Comparison of ENCODE assay signal across 24 cellular contexts in genomic region chr6:22028403-22028802, GRCh38.
DNase-seq lines count a peak whose midpoint lies in the region; ATAC-seq, FAIRE-seq and TF ChIP-seq lines count a peak whose summit lies in the region.
"Had no signal": no experiment of that assay in that cellular context is flagged by ENCODE, and none has a peak within 500 bp of the region (broad histone marks: within the 10 kb centered on the region; RNA-seq: fewer than 3 reads in every experiment).

No MANE protein-coding gene starts in this region.

- H4K20me1 ChIP-seq in GM12878 (ENCODE audit: control insufficient read depth, insufficient read depth), result no peaks in the 10 kb centered on the region

- TF ChIP-seq EP300 in GM12878 (IDR thresholded peaks at IDR 0.05; ENCODE audit: borderline replicate concordance in 1 of 2, control insufficient read depth in 1 of 2, low read depth in 2 of 2, low read length in 2 of 2), result no peak; a peak in 1 of 4 replicates

- peaks cover 36% of the 10 kb centered on the region for H3K4me1 Mint-ChIP-seq in activated CD4-positive, alpha-beta T cell treated with anti-CD3 and anti-CD28 coated beads for 36 hours

- no peak for TF ChIP-seq RAD21 in GM12878 (IDR thresholded peaks at IDR 0.05; ENCODE audit: insufficient read depth, low read depth, low read length)

- no peaks in the 10 kb centered on the region for H3K36me3 ChIP-seq in GM12878 (ENCODE audit: control insufficient read depth in 2 of 2, insufficient read depth in 2 of 2, low read length in 1 of 2)
- H3K36me3 ChIP-seq in thymus (ENCODE audit: control insufficient read depth, insufficient read depth), result no peaks in the 10 kb centered on the region
- H3K36me3 ChIP-seq: BE2C had no signal

- intact Hi-C loops in activated CD4-positive, alpha-beta T cell treated with anti-CD3 and anti-CD28 coated beads for 36 hours (cut with DNase I, micrococcal nuclease), result no loop called here
- intact Hi-C loops in GM12878 (cut with micrococcal nuclease; ENCODE audit: unreplicated experiment), result loop anchor here (5.0 to 10.0 kb wide), 3 partner anchors 329 to 856 kb away; no protein-coding TSS in a partner anchor

- no peaks in the 10 kb centered on the region for H3K27me3 Mint-ChIP-seq in activated CD4-positive, alpha-beta T cell treated with anti-CD3 and anti-CD28 coated beads for 36 hours
- H3K27me3 Mint-ChIP-seq: activated B cell treated with CpG ODN at 0.5 μM for 24 hours; activated naive CD8-positive, alpha-beta T cell treated with anti-CD3 and anti-CD28 coated beads for 36 hours; stimulated activated naive B cell treated with anti-CD40 and anti-IgM and Interleukin-4, amounts not matched to agents 10 μg/mL and 1 μg/mL and 100 μg/mL, for 72 hours; type B pancreatic cell had no signal

- no peak for DNase-seq in activated CD4-positive, alpha-beta T cell treated with anti-CD3 and anti-CD28 coated beads for 36 hours
- DNase-seq in activated CD4-positive, alpha-beta T cell treated with anti-CD3 and anti-CD28 coated beads for 1 hour, result no peak
- DNase-seq in Jurkat, Clone E6-1 (ENCODE audit: low read depth, low spot score), result peak; percentile 79
- DNase-seq in GM12878 (ENCODE audit: low read depth, low spot score), result no peak
- no peak for DNase-seq in SW 1271 (lab: John Stamatoyannopoulos, UW)
- DNase-seq in stimulated activated naive CD4-positive, alpha-beta T cell treated with Interleukin-2 at 50 U/mL for 16 hours (lab: John Stamatoyannopoulos, UW), result no peak
- DNase-seq in NCI-H1105 treated with DMSO at 0.1 percent for 48 hours (lab: John Stamatoyannopoulos, UW), result no peak
- DNase-seq: 8988T; activated B cell treated with CpG ODN at 0.5 μM for 24 hours; activated naive CD8-positive, alpha-beta T cell treated with anti-CD3 and anti-CD28 coated beads for 36 hours; BE2C; dermis blood vessel endothelial cell; DMS 273 treated with DMSO at 0.1 percent for 48 hours; GF-D8; HFFc6; NCI-H1436; NCI-H82; stimulated activated naive B cell treated with anti-CD40 and anti-IgM and Interleukin-4, amounts not matched to agents 10 μg/mL and 1 μg/mL and 100 μg/mL, for 72 hours had no signal

- no peak overlapping the region for H3K4me3 Mint-ChIP-seq in activated CD4-positive, alpha-beta T cell treated with anti-CD3 and anti-CD28 coated beads for 36 hours
- H3K4me3 Mint-ChIP-seq: activated B cell treated with CpG ODN at 0.5 μM for 24 hours; activated naive CD8-positive, alpha-beta T cell treated with anti-CD3 and anti-CD28 coated beads for 36 hours; HFFc6; stimulated activated naive B cell treated with anti-CD40 and anti-IgM and Interleukin-4, amounts not matched to agents 10 μg/mL and 1 μg/mL and 100 μg/mL, for 72 hours; type B pancreatic cell had no signal

- POLR2A ChIA-PET in activated CD4-positive, alpha-beta T cell treated with anti-CD3 and anti-CD28 coated beads for 36 hours (lab: Charles Lee), result interaction anchor here (0.7 kb wide), 1 partner anchor 14 kb away, joined by 3 read pairs; no protein-coding TSS in a partner anchor
- POLR2A ChIA-PET in GM12878 (lab: Charles Lee), result interaction anchor here (1.1 to 1.4 kb wide), 2 partner anchors 34 to 50 kb away, joined by 3 to 6 read pairs; no protein-coding TSS in a partner anchor

- peak overlapping the region; percentile 75 for H2AFZ ChIP-seq in GM12878 (ENCODE audit: control insufficient read depth, low read depth, low read length)
- H2AFZ ChIP-seq: hepatocyte had no signal

- H3K9me3 ChIP-seq in GM12878 (replicated peaks; ENCODE audit: control insufficient read depth, insufficient read depth, low read length) (no peaks in the 10 kb centered on the region; the same call in 2 of the 3 replicates), thymus (ENCODE audit: control insufficient read depth) (no peaks in the 10 kb centered on the region)
- H3K9me3 ChIP-seq: BE2C had no signal

- H3K36me3 Mint-ChIP-seq in activated CD4-positive, alpha-beta T cell treated with anti-CD3 and anti-CD28 coated beads for 36 hours (ENCODE audit: low read depth), result no peaks in the 10 kb centered on the region
- H3K36me3 Mint-ChIP-seq: activated naive CD8-positive, alpha-beta T cell treated with anti-CD3 and anti-CD28 coated beads for 36 hours; stimulated activated naive B cell treated with anti-CD40 and anti-IgM and Interleukin-4, amounts not matched to agents 10 μg/mL and 1 μg/mL and 100 μg/mL, for 72 hours had no signal

- RAD21 ChIA-PET in GM12878 (lab: Charles Lee; ENCODE audit: unreplicated experiment), result interaction anchor here (0.6 to 4.4 kb wide), 16 partner anchors 14 to 442 kb away, joined by 3 to 26 read pairs (median 4); partner anchors contain the start of gene SOX4

- peak; percentile 55 for ATAC-seq in activated CD4-positive, alpha-beta T cell treated with anti-CD3 and anti-CD28 coated beads for 36 hours
- peak; percentile 38 for ATAC-seq in GM12878
- ATAC-seq: stimulated activated naive B cell treated with anti-CD40 and anti-IgM and Interleukin-4, amounts not matched to agents 10 μg/mL and 1 μg/mL and 100 μg/mL, for 72 hours had no signal

- no TSS peak for BruUV-seq in GM12878 (replicated peaks; lab: Mats Ljungman, UMichigan)

- H3K79me2 ChIP-seq in GM12878 (ENCODE audit: control insufficient read depth, insufficient read depth, low read length), result no peaks in the 10 kb centered on the region
- H3K79me2 ChIP-seq: hepatocyte, parathyroid adenoma had no signal

- peak overlapping the region; percentile 29 for H3K27ac Mint-ChIP-seq in activated CD4-positive, alpha-beta T cell treated with anti-CD3 and anti-CD28 coated beads for 36 hours
- H3K27ac Mint-ChIP-seq: activated B cell treated with CpG ODN at 0.5 μM for 24 hours; activated naive CD8-positive, alpha-beta T cell treated with anti-CD3 and anti-CD28 coated beads for 36 hours; HFFc6; stimulated activated naive B cell treated with anti-CD40 and anti-IgM and Interleukin-4, amounts not matched to agents 10 μg/mL and 1 μg/mL and 100 μg/mL, for 72 hours; type B pancreatic cell had no signal

- in situ Hi-C loops in GM12878 (cut with MboI), result no loop called here

- H3K4me3 ChIP-seq in Jurkat, Clone E6-1 (ENCODE audit: low read length), result no peak overlapping the region
- no peak overlapping the region for H3K4me3 ChIP-seq in GM12878
- no peak overlapping the region for H3K4me3 ChIP-seq in thymus (ENCODE audit: low read length)
- H3K4me3 ChIP-seq: hepatocyte, lung had no signal

- no peak for TF ChIP-seq POLR2A in GM12878 (IDR thresholded peaks at IDR 0.05; ENCODE audit: low read depth, low read length)

- WGBS in GM12878 (ENCODE audit: insufficient coverage, insufficient replicate concordance, low lambda C conversion rate, missing lambda C conversion rate), result 57% methylated on average over 5 of the region's 5 CpGs
- WGBS in thymus, result 66% methylated on average over 5 of the region's 5 CpGs

- CTCF ChIA-PET in activated CD4-positive, alpha-beta T cell treated with anti-CD3 and anti-CD28 coated beads for 36 hours (lab: Charles Lee), result no interaction called here
- CTCF ChIA-PET in GM12878 (lab: Yijun Ruan, JAX), result interaction anchor here (0.6 to 1.4 kb wide), 5 partner anchors 7 to 118 kb away, joined by 3 to 5 read pairs (median 3); no protein-coding TSS in a partner anchor

- H3K9ac ChIP-seq in GM12878 (ENCODE audit: control insufficient read depth, insufficient read depth, low read length), result 0 out of 2 replicates have a peak overlapping the region, but pooled peaks have one; percentile 7
- H3K9ac ChIP-seq: parathyroid adenoma had no signal

- TF ChIP-seq CTCF in GM12878 (IDR thresholded peaks at IDR 0.05 in 2 of 3, conservative IDR thresholded peaks at IDR 0.05 in 1 of 3; ENCODE audit: control insufficient read depth in 2 of 3, extremely low read depth in 1 of 3, insufficient read depth in 1 of 3, low read depth in 3 of 3, low read length in 3 of 3), result no peak

- H3K4me2 ChIP-seq in GM12878 (ENCODE audit: control insufficient read depth, insufficient read depth), result peak overlapping the region; percentile 53
- H3K4me2 ChIP-seq: hepatocyte had no signal

- peak overlapping the region; percentile 55 for H3K27ac ChIP-seq in GM12878 (ENCODE audit: control insufficient read depth, insufficient read depth)
- H3K27ac ChIP-seq in thymus (ENCODE audit: low read depth), result peak overlapping the region; percentile 84
- H3K27ac ChIP-seq: hepatocyte, parathyroid adenoma had no signal

- no peaks in the 10 kb centered on the region for H3K9me3 Mint-ChIP-seq in activated CD4-positive, alpha-beta T cell treated with anti-CD3 and anti-CD28 coated beads for 36 hours (ENCODE audit: low read depth)
- H3K9me3 Mint-ChIP-seq: activated B cell treated with CpG ODN at 0.5 μM for 24 hours; HFFc6; stimulated activated naive B cell treated with anti-CD40 and anti-IgM and Interleukin-4, amounts not matched to agents 10 μg/mL and 1 μg/mL and 100 μg/mL, for 72 hours; type B pancreatic cell had no signal

- SMC1A ChIA-PET in GM12878 (lab: Charles Lee; ENCODE audit: uncharacterized antibody, unreplicated experiment), result interaction anchor here (0.6 to 5.5 kb wide), 24 partner anchors 8 to 860 kb away, joined by 3 to 55 read pairs (median 5); no protein-coding TSS in a partner anchor

- no peak for FAIRE-seq in GM12878 (lab: Jason Lieb, UNC)
- FAIRE-seq: RCC 7860 had no signal

- H3K4me1 ChIP-seq in GM12878 (ENCODE audit: control insufficient read depth, insufficient read depth, low read length) (peaks cover 38% of the 10 kb centered on the region), thymus (ENCODE audit: control insufficient read depth, insufficient read depth, low read length) (peaks cover 49% of the 10 kb centered on the region)
- H3K4me1 ChIP-seq: parathyroid adenoma had no signal

- H3K27me3 ChIP-seq in GM12878 (replicated peaks in 1 of 2; ENCODE audit: control insufficient read depth in 2 of 2, insufficient read depth in 2 of 2, low read length in 1 of 2) (no peaks in the 10 kb centered on the region), thymus (ENCODE audit: control insufficient read depth, insufficient read depth) (no peaks in the 10 kb centered on the region)
- H3K27me3 ChIP-seq: BE2C, hepatocyte had no signal

TF ChIP-seq in GM12878, 131 proteins besides CTCF, POLR2A, EP300 and RAD21 (continues in another document):
- TF ChIP-seq RUNX3 (IDR thresholded peaks at IDR 0.05; ENCODE audit: low read length), result peak; percentile 17; the same call in 1 of the 2 replicates
- no peak for TF ChIP-seq PAX8 (IDR thresholded peaks at IDR 0.05)
